ENCODE assay signal across 31 cellular contexts in genomic region chr1:61234582-61234909, GRCh38.
"Had no signal": no experiment of that assay in that cellular context is flagged by ENCODE, and none has a peak within 500 bp of the region (broad histone marks: within the 10 kb centered on the region; RNA-seq: fewer than 3 reads in every experiment).

No MANE protein-coding gene starts in this region.

- H3K4me1 ChIP-seq: breast epithelium, colonic mucosa had no signal

- H3K9me3 ChIP-seq: ascending aorta, breast epithelium, colonic mucosa, heart left ventricle had no signal

- H3K36me3 Mint-ChIP-seq: activated naive CD4-positive, alpha-beta T cell treated with anti-CD3 and anti-CD28 coated beads, Interleukin-2, amount 50 U/mL, for 24 hours; activated naive CD8-positive, alpha-beta T cell treated with anti-CD3 and anti-CD28 coated beads, Interleukin-2, amount 10 ng/mL, durations not matched to agents 7 days and 5 days had no signal

- H3K9me3 Mint-ChIP-seq: activated CD4-positive, alpha-beta memory T cell treated with anti-CD3 and anti-CD28 coated beads for 36 hours; activated CD4-positive, alpha-beta T cell treated with anti-CD3 and anti-CD28 coated beads, Interleukin-2, amount 10 ng/mL, durations not matched to agents 24 days and 14 days; activated naive CD4-positive, alpha-beta T cell treated with anti-CD3 and anti-CD28 coated beads for 36 hours; activated naive CD4-positive, alpha-beta T cell treated with anti-CD3 and anti-CD28 coated beads, Interleukin-2, amount 50 U/mL, for 24 hours; activated T-helper 1 cell treated with anti-CD3 and anti-CD28 coated beads, Interleukin-12 subunit alpha, Interleukin-12 subunit beta, Interleukin-2, Interleukin-4 antibody, amounts not matched to agents 30 ng/mL and 10 ng/mL and 1 ng/mL, durations not matched to agents 14 hours and 24 hours and 36 hours; activated T-helper 2 cell treated with anti-CD3 and anti-CD28 coated beads, Interferon-gamma antibody, Interleukin-2, Interleukin-4, amounts not matched to agents 10 μg/mL and 5 μg/mL and 100 μg/mL, durations not matched to agents 14 hours and 24 hours and 36 hours had no signal

- H3K27ac Mint-ChIP-seq: activated CD4-positive, alpha-beta memory T cell treated with anti-CD3 and anti-CD28 coated beads for 36 hours; activated CD4-positive, alpha-beta T cell treated with anti-CD3 and anti-CD28 coated beads for 36 hours; activated CD4-positive, alpha-beta T cell treated with anti-CD3 and anti-CD28 coated beads, Interleukin-2, amount 10 ng/mL, durations not matched to agents 24 days and 14 days; activated CD8-positive, alpha-beta memory T cell treated with anti-CD3 and anti-CD28 coated beads, Interleukin-2, amount 10 ng/mL, durations not matched to agents 7 days and 5 days; activated CD8-positive, alpha-beta T cell treated with anti-CD3 and anti-CD28 coated beads, Interleukin-2, amount 10 ng/mL, durations not matched to agents 7 days and 5 days; activated naive CD4-positive, alpha-beta T cell treated with anti-CD3 and anti-CD28 coated beads for 36 hours; activated naive CD4-positive, alpha-beta T cell treated with anti-CD3 and anti-CD28 coated beads, Interleukin-2, amount 50 U/mL, for 24 hours; activated naive CD8-positive, alpha-beta T cell treated with anti-CD3 and anti-CD28 coated beads, Interleukin-2, amount 10 ng/mL, durations not matched to agents 7 days and 5 days; activated T-helper 1 cell treated with anti-CD3 and anti-CD28 coated beads, Interleukin-12 subunit alpha, Interleukin-12 subunit beta, Interleukin-2, Interleukin-4 antibody, amounts not matched to agents 30 ng/mL and 10 ng/mL and 1 ng/mL, durations not matched to agents 14 hours and 24 hours and 36 hours; activated T-helper 2 cell treated with anti-CD3 and anti-CD28 coated beads, Interferon-gamma antibody, Interleukin-2, Interleukin-4, amounts not matched to agents 10 μg/mL and 5 μg/mL and 100 μg/mL, durations not matched to agents 14 hours and 24 hours and 36 hours had no signal

- H3K27me3 Mint-ChIP-seq: activated CD4-positive, alpha-beta memory T cell treated with anti-CD3 and anti-CD28 coated beads for 36 hours; activated CD4-positive, alpha-beta T cell treated with anti-CD3 and anti-CD28 coated beads for 36 hours; activated CD8-positive, alpha-beta memory T cell treated with anti-CD3 and anti-CD28 coated beads, Interleukin-2, amount 10 ng/mL, durations not matched to agents 7 days and 5 days; activated naive CD4-positive, alpha-beta T cell treated with anti-CD3 and anti-CD28 coated beads, Interleukin-2, amount 50 U/mL, for 24 hours; brain had no signal

- ATAC-seq: activated CD4-positive, alpha-beta T cell treated with anti-CD3 and anti-CD28 coated beads for 36 hours; activated CD8-positive, alpha-beta memory T cell treated with anti-CD3 and anti-CD28 coated beads, Interleukin-2, amount 10 ng/mL, durations not matched to agents 7 days and 5 days; activated CD8-positive, alpha-beta T cell treated with anti-CD3 and anti-CD28 coated beads, Interleukin-2, amount 10 ng/mL, durations not matched to agents 7 days and 5 days; esophagus mucosa; heart left ventricle had no signal

- H3K27me3 ChIP-seq: ascending aorta, breast epithelium, cardiac muscle cell, colonic mucosa, heart left ventricle had no signal

- DNase-seq: activated CD4-positive, alpha-beta memory T cell treated with anti-CD3 and anti-CD28 coated beads for 36 hours; activated CD4-positive, alpha-beta T cell treated with anti-CD3 and anti-CD28 coated beads for 36 hours; activated CD4-positive, alpha-beta T cell treated with anti-CD3 and anti-CD28 coated beads, Interleukin-2, amount 10 ng/mL, durations not matched to agents 24 days and 14 days; activated CD4-positive, CD25-positive, alpha-beta regulatory T cell; activated CD4-positive, CD25-positive, alpha-beta regulatory T cell treated with anti-CD3 and anti-CD28 coated beads, Interleukin-2, amount 50 U/mL, for 72 hours; activated CD8-positive, alpha-beta memory T cell treated with anti-CD3 and anti-CD28 coated beads, Interleukin-2, amount 10 ng/mL, durations not matched to agents 7 days and 5 days; activated CD8-positive, alpha-beta memory T cell treated with anti-CD3 and anti-CD28 coated beads, Interleukin-2, amount 50 U/mL, for 4 hours; activated CD8-positive, alpha-beta T cell treated with anti-CD3 and anti-CD28 coated beads, Interleukin-2, amount 10 ng/mL, durations not matched to agents 7 days and 5 days; activated effector memory CD4-positive, alpha-beta T cell treated with anti-CD3 and anti-CD28 coated beads, Interleukin-2, amount 50 U/mL, for 16 hours; activated naive CD4-positive, alpha-beta T cell treated with anti-CD3 and anti-CD28 coated beads for 36 hours; activated naive CD8-positive, alpha-beta T cell treated with anti-CD3 and anti-CD28 coated beads, Interleukin-2, amount 10 ng/mL, durations not matched to agents 7 days and 5 days; activated T-cell treated with anti-CD3 and anti-CD28 coated beads, Interleukin-2, amount 50 U/mL, for 1 hour; activated T-cell treated with anti-CD3 and anti-CD28 coated beads, Interleukin-2, amount 50 U/mL, for 48 hours; central memory CD4-positive, alpha-beta T cell; cerebellar nuclear complex; colonic mucosa; effector CD8-positive, alpha-beta T cell; foreskin fibroblast; glutamatergic neuron; heart left ventricle; T-helper 2 cell; WERI-Rb-1 had no signal

- H3K36me3 ChIP-seq: ascending aorta, breast epithelium, cardiac muscle cell, colonic mucosa, heart left ventricle, WERI-Rb-1 had no signal

- H3K4me3 ChIP-seq: ascending aorta, breast epithelium, cardiac muscle cell, colonic mucosa, heart left ventricle had no signal

- H3K4me3 Mint-ChIP-seq: activated CD4-positive, alpha-beta memory T cell treated with anti-CD3 and anti-CD28 coated beads for 36 hours; activated CD4-positive, alpha-beta T cell treated with anti-CD3 and anti-CD28 coated beads for 36 hours; activated CD4-positive, alpha-beta T cell treated with anti-CD3 and anti-CD28 coated beads, Interleukin-2, amount 10 ng/mL, durations not matched to agents 24 days and 14 days; activated CD8-positive, alpha-beta memory T cell treated with anti-CD3 and anti-CD28 coated beads, Interleukin-2, amount 10 ng/mL, durations not matched to agents 7 days and 5 days; activated CD8-positive, alpha-beta T cell treated with anti-CD3 and anti-CD28 coated beads, Interleukin-2, amount 10 ng/mL, durations not matched to agents 7 days and 5 days; activated naive CD4-positive, alpha-beta T cell treated with anti-CD3 and anti-CD28 coated beads for 36 hours; activated naive CD4-positive, alpha-beta T cell treated with anti-CD3 and anti-CD28 coated beads, Interleukin-2, amount 50 U/mL, for 24 hours; activated naive CD8-positive, alpha-beta T cell treated with anti-CD3 and anti-CD28 coated beads, Interleukin-2, amount 10 ng/mL, durations not matched to agents 7 days and 5 days; activated T-helper 1 cell treated with anti-CD3 and anti-CD28 coated beads, Interleukin-12 subunit alpha, Interleukin-12 subunit beta, Interleukin-2, Interleukin-4 antibody, amounts not matched to agents 30 ng/mL and 10 ng/mL and 1 ng/mL, durations not matched to agents 14 hours and 24 hours and 36 hours; brain had no signal

- H3K4me1 Mint-ChIP-seq: activated CD4-positive, alpha-beta T cell treated with anti-CD3 and anti-CD28 coated beads for 36 hours; activated CD4-positive, alpha-beta T cell treated with anti-CD3 and anti-CD28 coated beads, Interleukin-2, amount 10 ng/mL, durations not matched to agents 24 days and 14 days; activated naive CD4-positive, alpha-beta T cell treated with anti-CD3 and anti-CD28 coated beads, Interleukin-2, amount 50 U/mL, for 24 hours had no signal

- H3K27ac ChIP-seq: breast epithelium, cardiac muscle cell, colonic mucosa, epithelial cell of prostate, heart left ventricle, WERI-Rb-1 had no signal
